8 cellular contexts compared by ENCODE assay signal in the genomic region with DNA sequence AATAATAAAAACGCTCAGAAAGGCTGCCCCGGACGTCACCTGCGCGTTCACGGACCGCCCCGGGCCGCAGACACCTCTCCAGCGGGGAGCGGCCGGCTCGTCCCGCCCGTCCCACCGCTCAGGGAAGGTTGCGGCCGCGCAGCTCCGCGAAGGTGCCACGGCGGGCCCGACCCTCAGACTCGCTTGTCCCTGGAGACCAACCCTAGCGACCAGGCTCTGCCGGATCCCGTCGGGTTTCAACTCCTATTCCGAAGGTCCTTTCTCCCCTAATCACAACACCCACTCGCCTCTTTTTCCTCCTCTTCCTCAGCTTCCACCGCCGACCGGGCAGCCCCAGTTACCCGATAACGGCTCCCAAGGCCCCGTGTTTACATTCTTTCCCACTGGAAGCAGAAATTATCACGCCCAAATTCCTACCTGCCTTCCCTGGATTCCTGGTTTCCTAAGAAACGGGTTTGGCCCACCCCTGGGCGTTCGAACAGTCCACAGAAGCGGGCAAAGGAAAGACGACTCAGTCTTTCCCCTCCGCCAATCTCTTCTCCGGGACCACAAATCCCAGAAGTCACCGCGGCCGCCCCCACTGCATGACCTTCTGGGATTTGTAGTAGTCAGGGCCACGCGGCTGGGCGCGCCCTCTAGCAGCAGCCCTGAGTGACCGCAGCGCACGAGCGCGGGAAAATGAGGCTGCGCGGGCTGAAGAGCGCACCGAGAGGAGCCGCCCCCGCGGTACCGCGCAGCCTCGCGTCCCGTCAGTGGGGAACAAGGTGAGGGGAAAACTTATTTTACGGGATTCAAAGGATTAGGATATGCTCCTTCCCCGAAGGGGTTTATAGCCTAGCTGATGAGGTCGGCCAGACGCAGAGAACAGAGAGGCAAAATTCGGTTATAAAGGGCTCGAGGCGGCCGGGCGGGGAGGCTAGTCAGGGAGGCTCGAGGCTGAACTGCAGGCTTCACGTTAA. TPM values are rescaled to one million over a fixed set of nuclear protein-coding genes. Genes with fewer than 3 reads are reported as not detected.
DNase-seq lines count a peak whose midpoint lies in the region; TF ChIP-seq lines count a peak whose summit lies in the region.

A gene with protein sequence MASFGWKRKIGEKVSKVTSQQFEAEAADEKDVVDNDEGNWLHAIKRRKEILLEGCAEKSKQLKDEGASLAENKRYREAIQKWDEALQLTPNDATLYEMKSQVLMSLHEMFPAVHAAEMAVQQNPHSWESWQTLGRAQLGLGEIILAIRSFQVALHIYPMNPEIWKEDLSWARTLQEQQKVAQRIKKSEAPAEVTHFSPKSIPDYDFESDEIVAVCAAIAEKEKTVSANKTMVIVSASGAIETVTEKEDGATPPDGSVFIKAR (minus strand): TSS at position 555 of the 959 bp plus-strand sequence. CDS start 8,943 bp downstream, outside the sequence.

- peaks cover 11% of the 10 kb centered on the region for H3K4me1 Mint-ChIP-seq in HFFc6 (ENCODE audit: low read depth)
- peaks cover 10% of the 10 kb centered on the region for H3K4me1 Mint-ChIP-seq in activated naive CD4-positive, alpha-beta T cell treated with anti-CD3 and anti-CD28 coated beads, Interleukin-2, amount 10 ng/mL, durations not matched to agents 7 days and 5 days

- H3K27ac ChIP-seq in temporal lobe (ENCODE audit: low read depth, low read length): peak within 1 kb of the TSS; percentile 85

- H3K4me3 ChIP-seq in GM08714 (ENCODE audit: low read length): peak within 1 kb of the TSS; percentile 90

- no peaks in the 10 kb centered on the region for H3K9me3 Mint-ChIP-seq in HFFc6
- no peaks in the 10 kb centered on the region for H3K9me3 Mint-ChIP-seq in activated naive CD4-positive, alpha-beta T cell treated with anti-CD3 and anti-CD28 coated beads, Interleukin-2, amount 10 ng/mL, durations not matched to agents 7 days and 5 days

- CTCF ChIA-PET in activated naive CD4-positive, alpha-beta T cell treated with anti-CD3 and anti-CD28 coated beads, Interleukin-2, amount 10 ng/mL, durations not matched to agents 7 days and 5 days (lab: Charles Lee): interaction anchor here (1.9 kb wide), 1 partner anchor 77 kb away, joined by 7 read pairs; no protein-coding TSS in a partner anchor

- H3K27ac Mint-ChIP-seq in HFFc6: no peak within 1 kb of the TSS
- H3K27ac Mint-ChIP-seq in activated naive CD4-positive, alpha-beta T cell treated with anti-CD3 and anti-CD28 coated beads, Interleukin-2, amount 10 ng/mL, durations not matched to agents 7 days and 5 days: no peak within 1 kb of the TSS

- H3K27me3 Mint-ChIP-seq in HFFc6 (ENCODE audit: insufficient read depth): no peaks in the 10 kb centered on the region; the same call in 1 of the 2 replicates
- H3K27me3 Mint-ChIP-seq in activated naive CD4-positive, alpha-beta T cell treated with anti-CD3 and anti-CD28 coated beads, Interleukin-2, amount 10 ng/mL, durations not matched to agents 7 days and 5 days: no peaks in the 10 kb centered on the region

- H3K36me3 Mint-ChIP-seq in HFFc6 (ENCODE audit: low read depth): peaks cover 26% of the 10 kb centered on the region
- peaks cover 21% of the 10 kb centered on the region for H3K36me3 Mint-ChIP-seq in activated naive CD4-positive, alpha-beta T cell treated with anti-CD3 and anti-CD28 coated beads, Interleukin-2, amount 10 ng/mL, durations not matched to agents 7 days and 5 days

- peak; percentile 77 for TF ChIP-seq CTCF in HFFc6 (IDR thresholded peaks at IDR 0.05)

- DNase-seq in HFFc6: peak; percentile 92
- peak; percentile 97 for DNase-seq in NAMALWA (ENCODE audit: low spot score)
- DNase-seq in SK-N-DZ (ENCODE audit: low spot score): peak; percentile 94
- DNase-seq in activated naive CD4-positive, alpha-beta T cell treated with anti-CD3 and anti-CD28 coated beads, Interleukin-2, amount 10 ng/mL, durations not matched to agents 7 days and 5 days: peak; percentile 97
- DNase-seq in globus pallidus (ENCODE audit: low spot score): peak; percentile 95
- peak; percentile 62 to 97 (median 92) for DNase-seq in nucleus accumbens (lab: John Stamatoyannopoulos, UW)

- no peak within 1 kb of the TSS for H3K4me3 Mint-ChIP-seq in HFFc6
- H3K4me3 Mint-ChIP-seq in activated naive CD4-positive, alpha-beta T cell treated with anti-CD3 and anti-CD28 coated beads, Interleukin-2, amount 10 ng/mL, durations not matched to agents 7 days and 5 days: no peak within 1 kb of the TSS

RNA-seq across cellular contexts. Expression of the gene that starts here (rescaled TPM):
- 10 to 100 TPM in 3 of 6 experiments, 1 to 10 TPM in 3; 8.6 to 11.3 (median 9.8) TPM for total RNA-seq in HFFc6 (2021; fragmentation: NEBNext Ultra II Directional; extraction: Animal tissue kit (Norgen Biotek cat#: 25700))
- 23.7 and 23.9 TPM in 2 replicates for polyA plus RNA-seq in SK-N-DZ (2014; cell fraction: cytosol; rRNA removed)
- polyA plus RNA-seq in SK-N-DZ (2014; cell fraction: nucleus; rRNA removed): 9.2 and 12.9 TPM in 2 replicates
- 47.9 TPM for total RNA-seq in temporal lobe

Comparison
In these comparisons a context has a peak if more than half of its experiments do, and no peak if none do; other contexts are left out.
1. Peak in every context shown above with its lines: DNase-seq, H3K4me3 ChIP-seq and H3K27ac ChIP-seq.